ENCODE assay signal across 1 cellular context in the genomic region with DNA sequence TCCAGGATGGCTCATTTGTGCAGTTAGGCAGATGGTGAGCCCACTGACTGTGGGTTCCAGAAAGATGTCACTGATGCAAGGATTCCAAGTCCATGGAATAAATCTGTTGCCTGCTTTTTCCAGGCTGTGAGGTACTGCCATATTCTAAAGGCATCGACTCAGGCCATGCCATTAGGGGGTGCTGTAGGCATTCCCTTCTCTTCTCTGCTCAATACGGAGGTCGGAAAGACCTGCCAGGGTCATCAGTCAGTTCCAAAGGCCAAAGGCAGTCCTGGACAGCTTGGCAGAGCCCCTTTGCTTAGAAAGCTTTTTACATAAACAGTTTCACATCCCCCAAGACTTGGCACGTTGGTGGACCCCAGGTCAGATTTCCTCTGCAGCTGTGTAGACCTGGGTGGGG.
TF ChIP-seq lines count a peak whose summit lies in the region.

No MANE protein-coding gene starts in this region.

TF ChIP-seq in HepG2, 621 proteins besides CTCF, POLR2A, EP300 and RAD21 (continued from another document and continues in another):
- TF ChIP-seq ZGPAT (CRISPR knock-in tag; IDR thresholded peaks at IDR 0.05) (peak; percentile 62; the same call in 1 of the 2 replicates), FOSL2 (CRISPR knock-in tag; IDR thresholded peaks at IDR 0.05) (peak; percentile 49), LCORL (IDR thresholded peaks at IDR 0.05) (no peak), LCORL (CRISPR knock-in tag; IDR thresholded peaks at IDR 0.05) (peak; percentile 65), XRCC5 (optimal IDR thresholded peaks at IDR 0.05; ENCODE audit: low read length) (peak; percentile 73), POLR2G (IDR thresholded peaks at IDR 0.05; ENCODE audit: low read depth, low read length) (no peak), IRX3 (CRISPR knock-in tag; IDR thresholded peaks at IDR 0.05; ENCODE audit: borderline replicate concordance, low read depth) (no peak), ERF (CRISPR knock-in tag; IDR thresholded peaks at IDR 0.05) (peak; percentile 79), GRHL1 (CRISPR knock-in tag; conservative IDR thresholded peaks at IDR 0.05) (no peak), MXD4 (CRISPR knock-in tag; IDR thresholded peaks at IDR 0.05) (peak; percentile 45; the same call in 1 of the 2 replicates), GATAD2A (CRISPR knock-in tag; IDR thresholded peaks at IDR 0.05) (peak; percentile 70), HNF4A (CRISPR knock-in tag; IDR thresholded peaks at IDR 0.05) (peak; percentile 89), PPARG (CRISPR knock-in tag; conservative IDR thresholded peaks at IDR 0.05) (peak; percentile 44; the same call in 1 of the 2 replicates), ZBTB42 (CRISPR knock-in tag; IDR thresholded peaks at IDR 0.05) (no peak), KLF16 (CRISPR knock-in tag; IDR thresholded peaks at IDR 0.05) (peak in 1 of 2 experiments; percentile 79; a peak in 1 of 4 replicates), SALL1 (CRISPR knock-in tag; IDR thresholded peaks at IDR 0.05) (peak; percentile 64), ZNF747 (CRISPR knock-in tag; IDR thresholded peaks at IDR 0.05; ENCODE audit: borderline replicate concordance) (no peak), ARID5B (CRISPR knock-in tag; IDR thresholded peaks at IDR 0.05) (peak; percentile 63), ZBTB7B (CRISPR knock-in tag; IDR thresholded peaks at IDR 0.05) (peak; percentile 48; the same call in 1 of the 2 replicates), MED1 (CRISPR knock-in tag; IDR thresholded peaks at IDR 0.05) (0 out of 2 replicates have a peak, but pooled peaks have one; percentile 32), BCL6 (CRISPR knock-in tag; IDR thresholded peaks at IDR 0.05) (peak; percentile 82), NFYC (CRISPR knock-in tag; IDR thresholded peaks at IDR 0.05) (peak; percentile 19; the same call in 1 of the 2 replicates), TEAD3 (CRISPR knock-in tag; optimal IDR thresholded peaks at IDR 0.05; ENCODE audit: borderline replicate concordance) (peak; percentile 82), CREB1 (IDR thresholded peaks at IDR 0.05) (no peak), CREB1 (CRISPR knock-in tag; IDR thresholded peaks at IDR 0.05) (peak; percentile 21; the same call in 1 of the 2 replicates), CBX5 (CRISPR knock-in tag; IDR thresholded peaks at IDR 0.05; ENCODE audit: borderline replicate concordance) (peak; percentile 30; the same call in 1 of the 2 replicates), CEBPG (CRISPR knock-in tag; IDR thresholded peaks at IDR 0.05) (peak; percentile 16; the same call in 1 of the 2 replicates), ETV5 (CRISPR knock-in tag; IDR thresholded peaks at IDR 0.05; ENCODE audit: borderline replicate concordance) (peak; percentile 49; the same call in 1 of the 2 replicates), ZNF224 (CRISPR knock-in tag; IDR thresholded peaks at IDR 0.05) (0 out of 2 replicates have a peak, but pooled peaks have one; percentile 50), SOX13 (IDR thresholded peaks at IDR 0.05) (no peak), SOX13 (CRISPR knock-in tag; conservative IDR thresholded peaks at IDR 0.05 in 1 of 2, IDR thresholded peaks at IDR 0.05 in 1 of 2) (peak in 1 of 2 experiments; percentile 9; a peak in 1 of 4 replicates), MAFF (IDR thresholded peaks at IDR 0.05; ENCODE audit: low read depth, low read length) (0 out of 2 replicates have a peak, but pooled peaks have one; percentile 5), NR2C2 (CRISPR knock-in tag; IDR thresholded peaks at IDR 0.05; ENCODE audit: borderline replicate concordance) (peak; percentile 51; the same call in 1 of the 2 replicates), MED8 (CRISPR knock-in tag; IDR thresholded peaks at IDR 0.05; ENCODE audit: insufficient replicate concordance) (no peak), YEATS2 (CRISPR knock-in tag; IDR thresholded peaks at IDR 0.05; ENCODE audit: borderline replicate concordance) (peak; percentile 40; the same call in 1 of the 2 replicates), ZNF687 (CRISPR knock-in tag; IDR thresholded peaks at IDR 0.05) (no peak), ZNF788 (CRISPR knock-in tag; IDR thresholded peaks at IDR 0.05; ENCODE audit: borderline replicate concordance) (0 out of 2 replicates have a peak, but pooled peaks have one; percentile 27), ZNF430 (CRISPR knock-in tag; IDR thresholded peaks at IDR 0.05) (no peak), KDM2A (CRISPR knock-in tag; IDR thresholded peaks at IDR 0.05; ENCODE audit: borderline replicate concordance, low read depth) (peak; percentile 73), RXRB (CRISPR knock-in tag; IDR thresholded peaks at IDR 0.05; ENCODE audit: borderline replicate concordance) (peak; percentile 81), HNF4G (IDR thresholded peaks at IDR 0.05; ENCODE audit: borderline replicate concordance, low read depth, low read length) (peak; percentile 82), HNF4G (CRISPR knock-in tag; IDR thresholded peaks at IDR 0.05; ENCODE audit: borderline replicate concordance, low read depth) (no peak), MIER3 (CRISPR knock-in tag; IDR thresholded peaks at IDR 0.05; ENCODE audit: borderline replicate concordance) (peak; percentile 69; the same call in 1 of the 2 replicates)
- TF ChIP-seq, protein P1, sequence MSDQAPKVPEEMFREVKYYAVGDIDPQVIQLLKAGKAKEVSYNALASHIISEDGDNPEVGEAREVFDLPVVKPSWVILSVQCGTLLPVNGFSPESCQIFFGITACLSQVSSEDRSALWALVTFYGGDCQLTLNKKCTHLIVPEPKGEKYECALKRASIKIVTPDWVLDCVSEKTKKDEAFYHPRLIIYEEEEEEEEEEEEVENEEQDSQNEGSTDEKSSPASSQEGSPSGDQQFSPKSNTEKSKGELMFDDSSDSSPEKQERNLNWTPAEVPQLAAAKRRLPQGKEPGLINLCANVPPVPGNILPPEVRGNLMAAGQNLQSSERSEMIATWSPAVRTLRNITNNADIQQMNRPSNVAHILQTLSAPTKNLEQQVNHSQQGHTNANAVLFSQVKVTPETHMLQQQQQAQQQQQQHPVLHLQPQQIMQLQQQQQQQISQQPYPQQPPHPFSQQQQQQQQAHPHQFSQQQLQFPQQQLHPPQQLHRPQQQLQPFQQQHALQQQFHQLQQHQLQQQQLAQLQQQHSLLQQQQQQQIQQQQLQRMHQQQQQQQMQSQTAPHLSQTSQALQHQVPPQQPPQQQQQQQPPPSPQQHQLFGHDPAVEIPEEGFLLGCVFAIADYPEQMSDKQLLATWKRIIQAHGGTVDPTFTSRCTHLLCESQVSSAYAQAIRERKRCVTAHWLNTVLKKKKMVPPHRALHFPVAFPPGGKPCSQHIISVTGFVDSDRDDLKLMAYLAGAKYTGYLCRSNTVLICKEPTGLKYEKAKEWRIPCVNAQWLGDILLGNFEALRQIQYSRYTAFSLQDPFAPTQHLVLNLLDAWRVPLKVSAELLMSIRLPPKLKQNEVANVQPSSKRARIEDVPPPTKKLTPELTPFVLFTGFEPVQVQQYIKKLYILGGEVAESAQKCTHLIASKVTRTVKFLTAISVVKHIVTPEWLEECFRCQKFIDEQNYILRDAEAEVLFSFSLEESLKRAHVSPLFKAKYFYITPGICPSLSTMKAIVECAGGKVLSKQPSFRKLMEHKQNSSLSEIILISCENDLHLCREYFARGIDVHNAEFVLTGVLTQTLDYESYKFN (CRISPR knock-in tag; conservative IDR thresholded peaks at IDR 0.05), result peak; percentile 32; the same call in 1 of the 2 replicates
- TF ChIP-seq, protein P2, sequence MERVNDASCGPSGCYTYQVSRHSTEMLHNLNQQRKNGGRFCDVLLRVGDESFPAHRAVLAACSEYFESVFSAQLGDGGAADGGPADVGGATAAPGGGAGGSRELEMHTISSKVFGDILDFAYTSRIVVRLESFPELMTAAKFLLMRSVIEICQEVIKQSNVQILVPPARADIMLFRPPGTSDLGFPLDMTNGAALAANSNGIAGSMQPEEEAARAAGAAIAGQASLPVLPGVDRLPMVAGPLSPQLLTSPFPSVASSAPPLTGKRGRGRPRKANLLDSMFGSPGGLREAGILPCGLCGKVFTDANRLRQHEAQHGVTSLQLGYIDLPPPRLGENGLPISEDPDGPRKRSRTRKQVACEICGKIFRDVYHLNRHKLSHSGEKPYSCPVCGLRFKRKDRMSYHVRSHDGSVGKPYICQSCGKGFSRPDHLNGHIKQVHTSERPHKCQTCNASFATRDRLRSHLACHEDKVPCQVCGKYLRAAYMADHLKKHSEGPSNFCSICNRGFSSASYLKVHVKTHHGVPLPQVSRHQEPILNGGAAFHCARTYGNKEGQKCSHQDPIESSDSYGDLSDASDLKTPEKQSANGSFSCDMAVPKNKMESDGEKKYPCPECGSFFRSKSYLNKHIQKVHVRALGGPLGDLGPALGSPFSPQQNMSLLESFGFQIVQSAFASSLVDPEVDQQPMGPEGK (CRISPR knock-in tag; IDR thresholded peaks at IDR 0.05), result 0 out of 2 replicates have a peak, but pooled peaks have one; percentile 36
- TF ChIP-seq, protein P3, sequence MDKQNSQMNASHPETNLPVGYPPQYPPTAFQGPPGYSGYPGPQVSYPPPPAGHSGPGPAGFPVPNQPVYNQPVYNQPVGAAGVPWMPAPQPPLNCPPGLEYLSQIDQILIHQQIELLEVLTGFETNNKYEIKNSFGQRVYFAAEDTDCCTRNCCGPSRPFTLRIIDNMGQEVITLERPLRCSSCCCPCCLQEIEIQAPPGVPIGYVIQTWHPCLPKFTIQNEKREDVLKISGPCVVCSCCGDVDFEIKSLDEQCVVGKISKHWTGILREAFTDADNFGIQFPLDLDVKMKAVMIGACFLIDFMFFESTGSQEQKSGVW (CRISPR knock-in tag; IDR thresholded peaks at IDR 0.05; ENCODE audit: borderline replicate concordance), result no peak
